In the genomic region with DNA sequence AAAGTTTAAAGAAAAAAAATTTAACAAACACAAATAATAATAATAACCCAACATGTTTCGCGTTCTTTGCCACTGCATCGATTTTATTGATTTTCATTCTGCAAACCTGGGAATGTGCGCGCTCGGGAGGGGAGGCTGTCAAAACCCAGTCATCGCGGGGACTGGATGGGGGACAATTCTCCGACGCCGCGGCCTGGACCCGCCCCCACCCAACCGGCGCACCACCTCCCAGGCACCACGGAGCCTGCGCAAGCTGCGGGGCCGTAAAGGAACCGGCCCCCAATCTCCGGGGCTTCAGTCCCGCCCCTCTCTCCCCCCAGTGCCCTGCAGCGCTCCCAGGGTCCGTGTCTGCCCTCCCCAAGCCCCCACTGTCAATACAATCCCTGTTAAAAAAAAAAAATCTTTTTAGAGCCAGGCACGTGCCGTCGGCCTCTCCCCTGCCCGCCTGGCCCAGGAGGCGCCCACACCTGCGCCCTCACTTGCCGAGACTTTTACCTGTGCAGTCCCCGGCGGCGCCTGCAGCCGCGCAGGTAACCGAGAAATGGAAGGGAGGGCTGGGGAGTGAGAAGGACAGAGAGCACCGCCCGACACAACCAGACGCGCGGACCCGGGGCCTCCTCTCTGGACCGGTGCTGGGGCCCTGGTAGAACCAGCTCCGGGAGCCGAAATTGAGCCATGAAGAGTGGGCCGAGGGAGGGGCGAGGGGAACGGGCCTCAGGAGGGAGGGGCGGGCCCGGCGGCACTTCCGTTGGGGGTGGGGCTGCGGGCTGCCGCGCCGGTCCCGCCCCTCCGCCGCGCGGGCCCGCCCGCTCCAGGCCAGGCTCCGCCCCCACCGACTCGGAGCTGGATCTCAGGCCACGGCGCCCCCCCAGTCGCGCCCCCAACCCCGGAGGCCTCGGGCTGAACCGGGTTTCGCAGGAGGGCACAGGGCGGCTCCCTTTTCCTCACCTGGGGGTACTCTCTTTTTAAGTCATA, we compare ENCODE assay signal across 8 cellular contexts. TPM values are rescaled to one million over a fixed set of nuclear protein-coding genes. Genes with fewer than 3 reads are reported as not detected.
DNase-seq lines count a peak whose midpoint lies in the region; ATAC-seq and TF ChIP-seq lines count a peak whose summit lies in the region.

No MANE protein-coding gene starts in this region.

- H3K27ac Mint-ChIP-seq in T-helper 17 cell: no peak overlapping the region

- TF ChIP-seq EP300 in upper lobe of left lung (IDR thresholded peaks at IDR 0.05): no peak

- no peaks in the 10 kb centered on the region for H3K36me3 ChIP-seq in upper lobe of left lung

- TF ChIP-seq POLR2A in upper lobe of left lung (IDR thresholded peaks at IDR 0.05): peak in 2 of 4 donors; percentile 58 to 65

- peak overlapping the region; percentile 84 for H3K4me3 Mint-ChIP-seq in T-helper 17 cell

- H3K36me3 Mint-ChIP-seq in T-helper 17 cell (ENCODE audit: low read depth): peaks cover 7% of the 10 kb centered on the region

- peaks cover 67% of the 10 kb centered on the region for H3K27me3 Mint-ChIP-seq in T-helper 17 cell

- peak overlapping the region; percentile 71 for H3K4me3 ChIP-seq in Jurkat, Clone E6-1 (ENCODE audit: low read length)
- H3K4me3 ChIP-seq in upper lobe of left lung: peak overlapping the region; percentile 67 to 95 (median 80)

- TF ChIP-seq CTCF in 22Rv1 (IDR thresholded peaks at IDR 0.05) (peak; percentile 12; the same call in 1 of the 2 replicates), upper lobe of left lung (IDR thresholded peaks at IDR 0.05) (peak in 2 of 6 experiments; percentile 14 to 46)

- H3K4me1 Mint-ChIP-seq in T-helper 17 cell: peaks cover 2% of the 10 kb centered on the region

- H3K27me3 ChIP-seq in upper lobe of left lung: peaks cover 0 to 3% (median 1%) of the 10 kb centered on the region in 4 donors

- WGBS in upper lobe of left lung, 2 donors: 2% methylated on average over 27 to 68 of the region's 76 CpGs

- H3K9me3 ChIP-seq in T-helper 17 cell (ENCODE audit: control insufficient read depth, low read length, poor library complexity, severe bottlenecking) (no peaks in the 10 kb centered on the region), upper lobe of left lung (no peaks in the 10 kb centered on the region)

- peak; percentile 70 for DNase-seq in ELF-1 (ENCODE audit: low read depth, low spot score)
- DNase-seq in Jurkat, Clone E6-1 (ENCODE audit: low read depth, low spot score): peak; percentile 23
- DNase-seq in T-helper 17 cell: no peak
- DNase-seq in epithelial cell of prostate (ENCODE audit: low read depth, low spot score): no peak
- peak; percentile 26 for DNase-seq in midbrain (lab: John Stamatoyannopoulos, UW)
- peak; percentile 83 to 95 for DNase-seq in upper lobe of left lung
- DNase-seq in NCI-H2029 (lab: John Stamatoyannopoulos, UW): no peak

- peaks cover 28 to 58% (median 33%) of the 10 kb centered on the region in 4 donors for H3K4me1 ChIP-seq in upper lobe of left lung

- H3K27ac ChIP-seq in 22Rv1 (peak overlapping the region; percentile 100), epithelial cell of prostate (peak overlapping the region; percentile 86), upper lobe of left lung (peak overlapping the region; percentile 92 to 98 (median 98))

- ATAC-seq in T-helper 17 cell (peak; percentile 65), upper lobe of left lung (ENCODE audit: low FRiP score in 2 of 2) (peak; percentile 89 to 92)

RNA-seq across cellular contexts. Expression of a gene that starts 7.6 kb away (rescaled TPM):
- polyA plus RNA-seq in Jurkat, Clone E6-1 (2012; ENCODE audit: insufficient read depth, insufficient read length): 1.1 TPM
- total RNA-seq in T-helper 17 cell (under 1 TPM; 0.12 to 0.50 TPM), upper lobe of left lung (10 to 100 TPM; 15.0 to 44.6 (median 23.5) TPM)

RNA-seq across cellular contexts. Expression of a gene that starts 22.2 kb away (rescaled TPM):
- polyA plus RNA-seq in Jurkat, Clone E6-1 (2012; ENCODE audit: insufficient read depth, insufficient read length): not detected
- total RNA-seq in T-helper 17 cell: not detected
- 100 to 1,000 TPM in 1 of 6 donors, 10 to 100 TPM in 5; 12.8 to 185 (median 18.1) TPM for total RNA-seq in upper lobe of left lung

Comparison
In these comparisons a context has a peak if more than half of its experiments do, and no peak if none do; other contexts are left out.
1. DNase-seq: peak in ELF-1 (single experiment), Jurkat, Clone E6-1 (single experiment), midbrain (single experiment) and upper lobe of left lung (2 of 2); none in T-helper 17 cell (0 of 3), epithelial cell of prostate (single experiment) and NCI-H2029 (single experiment).
2. RNA of a gene that starts 7.6 kb away (total RNA-seq): 15.0 to 44.6 TPM in upper lobe of left lung; 0.12 to 0.50 TPM in T-helper 17 cell; every median in the first group is over 10 times any median in the second.
3. RNA of a gene that starts 22.2 kb away (total RNA-seq): 12.8 to 185 TPM in upper lobe of left lung; not detected in T-helper 17 cell; every median in the first group is over 4 times any median in the second.
4. Peak in every context shown above with its lines, with median percentiles within 50 percentile points of each other: H3K27ac ChIP-seq.